1 cellular context compared by ENCODE assay signal in the genomic region with DNA sequence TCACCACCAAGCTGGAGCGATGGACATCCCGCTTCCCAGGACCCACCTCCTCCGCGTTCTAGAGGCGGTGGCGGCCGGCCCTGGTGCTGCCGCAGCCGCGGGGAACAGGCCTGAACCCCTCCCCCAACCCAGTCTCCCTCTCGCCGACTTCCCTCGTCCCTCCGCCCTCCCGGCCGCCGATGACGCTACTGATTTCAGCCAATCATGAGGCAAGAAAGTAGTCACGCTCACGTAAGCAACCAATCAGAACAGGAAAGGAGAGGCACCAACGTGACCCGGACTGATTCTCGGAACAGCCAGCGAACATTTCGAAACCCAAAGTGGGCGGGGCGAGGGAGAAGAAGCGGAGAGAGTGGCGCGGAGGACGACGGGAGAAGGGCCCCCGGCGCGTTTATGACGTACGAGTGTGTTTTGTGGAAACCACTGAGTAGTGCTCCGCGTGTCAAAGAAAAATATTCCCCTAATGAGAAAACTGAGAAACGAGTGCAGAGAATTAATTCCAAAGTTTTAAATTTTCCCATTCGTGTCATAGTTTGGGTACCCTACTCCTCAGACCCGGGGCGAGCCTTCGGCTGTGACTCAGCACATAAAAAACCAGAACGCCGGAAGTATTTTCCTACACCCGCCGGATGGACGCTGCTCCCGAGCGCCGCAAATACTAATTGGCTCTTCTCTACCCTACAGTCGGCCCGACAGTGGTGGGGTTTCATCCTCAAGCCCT.
TF ChIP-seq lines count a peak whose summit lies in the region.

Gene NRDC, minus strand, starts transcription at position 112 of the 721 bp plus-strand sequence. CDS start 112 bp downstream, outside the sequence.

TF ChIP-seq in K562, 482 proteins besides CTCF, POLR2A, EP300 and RAD21 (continued from another document and continues in another):
- TF ChIP-seq, protein P1, sequence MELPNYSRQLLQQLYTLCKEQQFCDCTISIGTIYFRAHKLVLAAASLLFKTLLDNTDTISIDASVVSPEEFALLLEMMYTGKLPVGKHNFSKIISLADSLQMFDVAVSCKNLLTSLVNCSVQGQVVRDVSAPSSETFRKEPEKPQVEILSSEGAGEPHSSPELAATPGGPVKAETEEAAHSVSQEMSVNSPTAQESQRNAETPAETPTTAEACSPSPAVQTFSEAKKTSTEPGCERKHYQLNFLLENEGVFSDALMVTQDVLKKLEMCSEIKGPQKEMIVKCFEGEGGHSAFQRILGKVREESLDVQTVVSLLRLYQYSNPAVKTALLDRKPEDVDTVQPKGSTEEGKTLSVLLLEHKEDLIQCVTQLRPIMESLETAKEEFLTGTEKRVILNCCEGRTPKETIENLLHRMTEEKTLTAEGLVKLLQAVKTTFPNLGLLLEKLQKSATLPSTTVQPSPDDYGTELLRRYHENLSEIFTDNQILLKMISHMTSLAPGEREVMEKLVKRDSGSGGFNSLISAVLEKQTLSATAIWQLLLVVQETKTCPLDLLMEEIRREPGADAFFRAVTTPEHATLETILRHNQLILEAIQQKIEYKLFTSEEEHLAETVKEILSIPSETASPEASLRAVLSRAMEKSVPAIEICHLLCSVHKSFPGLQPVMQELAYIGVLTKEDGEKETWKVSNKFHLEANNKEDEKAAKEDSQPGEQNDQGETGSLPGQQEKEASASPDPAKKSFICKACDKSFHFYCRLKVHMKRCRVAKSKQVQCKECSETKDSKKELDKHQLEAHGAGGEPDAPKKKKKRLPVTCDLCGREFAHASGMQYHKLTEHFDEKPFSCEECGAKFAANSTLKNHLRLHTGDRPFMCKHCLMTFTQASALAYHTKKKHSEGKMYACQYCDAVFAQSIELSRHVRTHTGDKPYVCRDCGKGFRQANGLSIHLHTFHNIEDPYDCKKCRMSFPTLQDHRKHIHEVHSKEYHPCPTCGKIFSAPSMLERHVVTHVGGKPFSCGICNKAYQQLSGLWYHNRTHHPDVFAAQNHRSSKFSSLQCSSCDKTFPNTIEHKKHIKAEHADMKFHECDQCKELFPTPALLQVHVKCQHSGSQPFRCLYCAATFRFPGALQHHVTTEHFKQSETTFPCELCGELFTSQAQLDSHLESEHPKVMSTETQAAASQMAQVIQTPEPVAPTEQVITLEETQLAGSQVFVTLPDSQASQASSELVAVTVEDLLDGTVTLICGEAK (IDR thresholded peaks at IDR 0.05), result peak; percentile 92
- TF ChIP-seq, protein P1 (CRISPR knock-in tag; IDR thresholded peaks at IDR 0.05), result no peak
- TF ChIP-seq BMI1 (IDR thresholded peaks at IDR 0.05; ENCODE audit: low read length) (no peak), MLLT1 (IDR thresholded peaks at IDR 0.05) (peak in 1 of 2 experiments; percentile 91; a peak in 2 of 4 replicates), POLR2G (IDR thresholded peaks at IDR 0.05; ENCODE audit: low read depth, low read length) (peak; percentile 96), KDM4B (IDR thresholded peaks at IDR 0.05; ENCODE audit: borderline replicate concordance in 2 of 2, low read depth in 1 of 2) (peak in 1 of 2 experiments; percentile 85; a peak in 1 of 4 replicates), GTF2E2 (tag; IDR thresholded peaks at IDR 0.05) (peak; percentile 99), ILF3 (IDR thresholded peaks at IDR 0.05; ENCODE audit: borderline replicate concordance) (0 out of 2 replicates have a peak, but pooled peaks have one; percentile 61), RAD51 (IDR thresholded peaks at IDR 0.05; ENCODE audit: borderline replicate concordance, low read depth) (peak; percentile 96), CTBP1 (IDR thresholded peaks at IDR 0.05; ENCODE audit: borderline replicate concordance) (peak; percentile 32; the same call in 1 of the 2 replicates), MTA3 (IDR thresholded peaks at IDR 0.05; ENCODE audit: borderline replicate concordance) (peak; percentile 87), EGR1 (conservative IDR thresholded peaks at IDR 0.05) (peak; percentile 68), PKNOX1 (IDR thresholded peaks at IDR 0.05) (peak; percentile 84), ZNF766 (CRISPR knock-in tag; conservative IDR thresholded peaks at IDR 0.05) (peak; percentile 94), NFE2L1 (tag; IDR thresholded peaks at IDR 0.05; ENCODE audit: borderline replicate concordance, low read depth) (peak; percentile 91), HIVEP1 (CRISPR knock-in tag; IDR thresholded peaks at IDR 0.05) (no peak), NFIC (IDR thresholded peaks at IDR 0.05) (peak; percentile 29; the same call in 1 of the 2 replicates), KAT2B (IDR thresholded peaks at IDR 0.05; ENCODE audit: low read depth, low read length) (no peak), PRMT5 (CRISPR knock-in tag; IDR thresholded peaks at IDR 0.05) (no peak), MAFF (IDR thresholded peaks at IDR 0.05; ENCODE audit: low read length) (peak; percentile 93), CEBPG (CRISPR knock-in tag; IDR thresholded peaks at IDR 0.05) (peak; percentile 90), CEBPG (tag; conservative IDR thresholded peaks at IDR 0.05 in 1 of 2, IDR thresholded peaks at IDR 0.05 in 1 of 2) (peak; percentile 89 to 94), CGGBP1 (CRISPR knock-in tag; IDR thresholded peaks at IDR 0.05) (peak; percentile 89; the same call in 1 of the 2 replicates), LARP7 (IDR thresholded peaks at IDR 0.05) (no peak), NCOR1 (IDR thresholded peaks at IDR 0.05) (peak; percentile 5; the same call in 1 of the 2 replicates), ATF2 (CRISPR knock-in tag; IDR thresholded peaks at IDR 0.05) (no peak), HNRNPH1 (optimal IDR thresholded peaks at IDR 0.05; ENCODE audit: low read depth, low read length) (no peak), DIDO1 (tag; IDR thresholded peaks at IDR 0.05; ENCODE audit: low read depth) (peak; percentile 81), SREBF1 (IDR thresholded peaks at IDR 0.05; ENCODE audit: borderline replicate concordance, low read depth, low read length) (0 out of 2 replicates have a peak, but pooled peaks have one; percentile 29), ATF1 (CRISPR knock-in tag; IDR thresholded peaks at IDR 0.05) (peak; percentile 83), ATF1 (tag; IDR thresholded peaks at IDR 0.05) (peak; percentile 100), POLR2AphosphoS5 (IDR thresholded peaks at IDR 0.05; ENCODE audit: control insufficient read depth, insufficient read depth, low read depth, low read length) (peak; percentile 90)
- TF ChIP-seq, protein P2, sequence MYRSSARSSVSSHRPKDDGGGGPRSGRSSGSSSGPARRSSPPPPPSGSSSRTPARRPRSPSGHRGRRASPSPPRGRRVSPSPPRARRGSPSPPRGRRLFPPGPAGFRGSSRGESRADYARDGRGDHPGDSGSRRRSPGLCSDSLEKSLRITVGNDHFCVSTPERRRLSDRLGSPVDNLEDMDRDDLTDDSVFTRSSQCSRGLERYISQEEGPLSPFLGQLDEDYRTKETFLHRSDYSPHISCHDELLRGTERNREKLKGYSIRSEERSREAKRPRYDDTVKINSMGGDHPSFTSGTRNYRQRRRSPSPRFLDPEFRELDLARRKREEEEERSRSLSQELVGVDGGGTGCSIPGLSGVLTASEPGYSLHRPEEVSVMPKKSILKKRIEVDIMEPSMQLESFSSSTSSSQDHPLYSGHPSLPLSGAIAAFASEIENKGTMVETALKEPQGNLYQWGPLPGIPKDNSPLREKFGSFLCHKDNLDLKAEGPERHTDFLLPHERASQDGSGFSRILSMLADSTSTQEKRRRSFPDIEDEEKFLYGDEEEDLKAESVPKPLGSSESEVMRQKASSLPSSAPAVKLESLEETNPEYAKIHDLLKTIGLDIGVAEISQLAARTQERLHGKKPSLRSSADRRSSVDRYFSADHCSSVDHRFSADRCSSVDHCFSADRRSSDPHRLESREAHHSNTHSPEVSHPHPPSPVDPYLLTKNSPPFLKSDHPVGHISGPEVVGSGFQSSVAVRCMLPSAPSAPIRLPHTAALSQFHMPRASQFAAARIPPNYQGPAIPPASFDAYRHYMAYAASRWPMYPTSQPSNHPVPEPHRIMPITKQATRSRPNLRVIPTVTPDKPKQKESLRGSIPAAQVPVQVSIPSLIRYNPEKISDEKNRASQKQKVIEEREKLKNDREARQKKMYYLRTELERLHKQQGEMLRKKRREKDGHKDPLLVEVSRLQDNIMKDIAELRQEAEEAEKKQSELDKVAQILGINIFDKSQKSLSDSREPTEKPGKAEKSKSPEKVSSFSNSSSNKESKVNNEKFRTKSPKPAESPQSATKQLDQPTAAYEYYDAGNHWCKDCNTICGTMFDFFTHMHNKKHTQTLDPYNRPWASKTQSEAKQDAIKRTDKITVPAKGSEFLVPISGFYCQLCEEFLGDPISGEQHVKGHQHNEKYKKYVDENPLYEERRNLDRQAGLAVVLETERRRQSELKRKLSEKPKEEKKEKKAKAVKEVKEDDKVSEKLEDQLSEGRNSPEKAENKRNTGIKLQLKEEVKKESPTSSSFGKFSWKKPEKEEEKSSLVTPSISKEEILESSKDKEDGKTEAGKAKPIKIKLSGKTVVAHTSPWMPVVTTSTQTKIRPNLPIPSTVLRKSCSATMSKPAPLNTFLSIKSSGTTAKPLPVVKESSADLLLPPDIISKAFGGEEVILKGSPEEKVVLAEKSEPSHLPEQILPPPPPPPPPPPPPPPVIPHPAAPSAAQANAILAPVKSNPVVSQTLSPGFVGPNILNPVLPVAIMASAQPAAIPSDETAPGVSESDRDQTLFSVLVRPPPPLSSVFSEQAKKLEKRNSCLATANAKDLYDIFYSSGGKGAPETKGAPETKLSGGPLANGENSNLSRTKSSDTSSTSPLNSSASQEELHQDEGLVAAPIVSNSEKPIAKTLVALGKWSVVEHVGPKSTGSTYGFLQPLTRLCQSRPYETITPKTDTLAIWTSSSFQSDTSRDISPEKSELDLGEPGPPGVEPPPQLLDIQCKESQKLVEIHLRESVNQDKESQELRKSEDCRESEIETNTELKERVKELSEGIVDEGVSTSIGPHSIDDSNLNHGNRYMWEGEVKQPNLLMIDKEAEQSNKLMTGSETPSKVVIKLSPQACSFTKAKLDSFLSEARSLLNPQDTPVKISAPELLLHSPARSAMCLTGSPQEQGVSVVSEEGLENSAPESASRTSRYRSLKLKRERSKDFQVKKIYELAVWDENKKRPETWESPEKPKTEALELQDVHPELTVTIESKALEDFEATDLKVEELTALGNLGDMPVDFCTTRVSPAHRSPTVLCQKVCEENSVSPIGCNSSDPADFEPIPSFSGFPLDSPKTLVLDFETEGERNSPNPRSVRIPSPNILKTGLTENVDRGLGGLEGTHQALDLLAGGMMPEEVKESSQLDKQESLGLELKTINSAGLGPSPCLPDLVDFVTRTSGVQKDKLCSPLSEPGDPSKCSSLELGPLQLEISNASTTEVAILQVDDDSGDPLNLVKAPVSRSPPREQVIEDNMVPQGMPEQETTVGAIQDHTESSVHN (IDR thresholded peaks at IDR 0.05; ENCODE audit: borderline replicate concordance in 1 of 2, low read depth in 1 of 2), result peak in 1 of 2 experiments; percentile 16; a peak in 1 of 4 replicates
